28 cellular contexts compared by ENCODE assay signal in genomic region chr3:14132689-14133088, GRCh38.
"Had no signal": no experiment of that assay in that cellular context is flagged by ENCODE, and none has a peak within 500 bp of the region (broad histone marks: within the 10 kb centered on the region; RNA-seq: fewer than 3 reads in every experiment).

No MANE protein-coding gene starts in this region.

- H3K27me3 ChIP-seq: ascending aorta, right lobe of liver, thyroid gland, upper lobe of left lung, vagina had no signal

- H3K27me3 Mint-ChIP-seq: activated CD4-positive, alpha-beta memory T cell treated with anti-CD3 and anti-CD28 coated beads, Interleukin-2, amount 10 ng/mL, durations not matched to agents 7 days and 5 days; activated CD4-positive, alpha-beta T cell treated with anti-CD3 and anti-CD28 coated beads, Interleukin-2, amount 10 ng/mL, durations not matched to agents 7 days and 5 days; activated naive CD8-positive, alpha-beta T cell treated with anti-CD3 and anti-CD28 coated beads for 36 hours; activated T-cell treated with anti-CD3 and anti-CD28 coated beads, Interleukin-2, amount 50 U/mL, for 24 hours; stimulated activated naive CD8-positive, alpha-beta T cell treated with anti-CD3 and anti-CD28 coated beads, Interleukin-15, amount 100 ng/mL, for 72 hours had no signal

- ATAC-seq: stimulated activated naive CD8-positive, alpha-beta T cell treated with anti-CD3 and anti-CD28 coated beads, Interleukin-15, amount 100 ng/mL, for 72 hours had no signal

- H3K9me3 Mint-ChIP-seq: activated CD4-positive, alpha-beta memory T cell treated with anti-CD3 and anti-CD28 coated beads, Interleukin-2, amount 10 ng/mL, durations not matched to agents 7 days and 5 days; activated CD4-positive, alpha-beta T cell treated with anti-CD3 and anti-CD28 coated beads, Interleukin-2, amount 10 ng/mL, durations not matched to agents 7 days and 5 days; activated naive CD8-positive, alpha-beta T cell treated with anti-CD3 and anti-CD28 coated beads for 36 hours; activated T-cell treated with anti-CD3 and anti-CD28 coated beads, Interleukin-2, amount 50 U/mL, for 24 hours; brain; nephron; stimulated activated naive CD8-positive, alpha-beta T cell treated with anti-CD3 and anti-CD28 coated beads, Interleukin-15, amount 100 ng/mL, for 72 hours had no signal

- H3K4me3 Mint-ChIP-seq: activated CD4-positive, alpha-beta memory T cell treated with anti-CD3 and anti-CD28 coated beads, Interleukin-2, amount 10 ng/mL, durations not matched to agents 7 days and 5 days; activated CD4-positive, alpha-beta T cell treated with anti-CD3 and anti-CD28 coated beads, Interleukin-2, amount 10 ng/mL, durations not matched to agents 7 days and 5 days; activated naive CD8-positive, alpha-beta T cell treated with anti-CD3 and anti-CD28 coated beads for 36 hours; activated T-cell treated with anti-CD3 and anti-CD28 coated beads, Interleukin-2, amount 50 U/mL, for 24 hours; brain; nephron; stimulated activated naive CD8-positive, alpha-beta T cell treated with anti-CD3 and anti-CD28 coated beads, Interleukin-15, amount 100 ng/mL, for 72 hours had no signal

- H3K4me1 ChIP-seq: thyroid gland had no signal

- H3K4me3 ChIP-seq: ascending aorta, left ventricle myocardium inferior, lung, mucosa of descending colon, right lobe of liver, thyroid gland, upper lobe of left lung, vagina had no signal

- H3K27ac Mint-ChIP-seq: activated CD4-positive, alpha-beta memory T cell treated with anti-CD3 and anti-CD28 coated beads, Interleukin-2, amount 10 ng/mL, durations not matched to agents 7 days and 5 days; activated CD4-positive, alpha-beta T cell treated with anti-CD3 and anti-CD28 coated beads, Interleukin-2, amount 10 ng/mL, durations not matched to agents 7 days and 5 days; activated naive CD8-positive, alpha-beta T cell treated with anti-CD3 and anti-CD28 coated beads for 36 hours; activated T-cell treated with anti-CD3 and anti-CD28 coated beads, Interleukin-2, amount 50 U/mL, for 24 hours; nephron had no signal

- H3K9me3 ChIP-seq: ascending aorta, left ventricle myocardium inferior, mucosa of descending colon, right lobe of liver, thyroid gland, upper lobe of left lung, vagina had no signal

- DNase-seq: activated CD4-positive, alpha-beta memory T cell treated with anti-CD3 and anti-CD28 coated beads, Interleukin-2, amount 10 ng/mL, durations not matched to agents 7 days and 5 days; activated CD4-positive, alpha-beta T cell treated with anti-CD3 and anti-CD28 coated beads, Interleukin-2, amount 10 ng/mL, durations not matched to agents 7 days and 5 days; activated CD4-positive, CD25-positive, alpha-beta regulatory T cell treated with anti-CD3 and anti-CD28 coated beads, Interleukin-2, amount 50 U/mL, for 72 hours; activated naive CD4-positive, alpha-beta T cell; activated naive CD8-positive, alpha-beta T cell treated with anti-CD3 and anti-CD28 coated beads for 36 hours; activated T-cell treated with anti-CD3 and anti-CD28 coated beads, Interleukin-2, amount 50 U/mL, for 24 hours; caudate nucleus; dermis blood vessel endothelial cell; effector CD4-positive, alpha-beta T cell; left ventricle myocardium inferior; mesendoderm; right lobe of liver; stimulated activated CD4-positive, alpha-beta T cell treated with anti-CD3 and anti-CD28 coated beads, Interleukin-12 subunit alpha, Interleukin-12 subunit beta, amount 100 ng/mL, for 4 hours; stimulated activated CD4-positive, alpha-beta T cell treated with anti-CD3 and anti-CD28 coated beads, Interleukin-4, amount 100 ng/mL, for 1 hour; stimulated activated naive CD8-positive, alpha-beta T cell treated with anti-CD3 and anti-CD28 coated beads, Interleukin-15, amount 100 ng/mL, for 72 hours; substantia nigra; T1000; thyroid gland; upper lobe of left lung had no signal

- FAIRE-seq: endometrium, frontal cortex, islet of Langerhans had no signal

- H3K27ac ChIP-seq: left ventricle myocardium inferior, right lobe of liver, thyroid gland, vagina had no signal
